2 cellular contexts compared by ENCODE assay signal in genomic region chr12:179131-179884, GRCh38.
TF ChIP-seq lines count a peak whose summit lies in the region.

No MANE protein-coding gene starts in this region.

TF ChIP-seq in A549, 52 proteins besides CTCF, POLR2A, EP300 and RAD21 (continued from another document):
- TF ChIP-seq FOSL2 (IDR thresholded peaks at IDR 0.05) (no peak), FOSL2 (CRISPR knock-in tag; IDR thresholded peaks at IDR 0.05) (0 out of 2 replicates have a peak, but pooled peaks have one; percentile 2)

TF ChIP-seq in IMR-90, 13 proteins besides CTCF, POLR2A, EP300 and RAD21 (continued from another document):
- TF ChIP-seq CHD1 (IDR thresholded peaks at IDR 0.05; ENCODE audit: low read depth, low read length): no peak
TF ChIP-seq in IMR-90: peak in this region for 2.
